24 cellular contexts compared by ENCODE assay signal in the genomic region with DNA sequence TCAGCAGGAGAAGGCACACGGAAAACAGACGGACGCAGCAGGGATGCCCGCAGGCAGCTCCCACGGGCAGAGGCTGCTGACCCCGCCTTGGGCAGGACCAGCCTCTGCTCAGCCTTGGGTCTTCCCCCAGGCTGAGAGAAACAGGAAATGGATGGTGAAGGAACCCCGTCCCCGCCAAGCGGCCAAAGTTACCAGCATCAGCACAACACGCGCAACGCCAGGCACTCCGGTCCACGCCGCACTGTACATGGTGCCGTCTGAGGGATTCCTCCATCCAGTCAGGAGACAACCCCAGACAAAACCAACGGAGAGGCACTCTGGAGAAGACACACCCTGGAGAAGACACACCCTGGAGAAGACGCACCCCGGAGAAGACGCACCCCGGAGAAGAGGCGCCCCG.
"Had no signal": no experiment of that assay in that cellular context is flagged by ENCODE, and none has a peak within 500 bp of the region (broad histone marks: within the 10 kb centered on the region; RNA-seq: fewer than 3 reads in every experiment).

No MANE protein-coding gene starts in this region.

- H3K4me1 ChIP-seq: foreskin keratinocyte, parathyroid adenoma, prostate gland had no signal

- H3K4me3 ChIP-seq: coronary artery, esophagus muscularis mucosa, gastroesophageal sphincter, heart left ventricle, hepatocyte, mucosa of descending colon, prostate gland, right atrium auricular region, sigmoid colon, thoracic aorta, transverse colon, upper lobe of right lung, uterus had no signal

- H3K4me2 ChIP-seq: hepatocyte had no signal

- H3K27ac ChIP-seq: coronary artery, esophagus muscularis mucosa, foreskin keratinocyte, gastroesophageal sphincter, heart left ventricle, hepatocyte, parathyroid adenoma, prostate gland, right atrium auricular region, sigmoid colon, thoracic aorta, transverse colon, upper lobe of right lung, uterus had no signal

- H3K36me3 ChIP-seq: prostate gland, uterus had no signal

- H2AFZ ChIP-seq: hepatocyte, parathyroid adenoma had no signal

- H3K27me3 ChIP-seq: esophagus muscularis mucosa, foreskin keratinocyte, gastroesophageal sphincter, heart left ventricle, hepatocyte, right atrium auricular region, sigmoid colon, transverse colon, upper lobe of right lung, uterus had no signal

- H3K9me3 ChIP-seq: esophagus muscularis mucosa, gastroesophageal sphincter, heart left ventricle, mucosa of descending colon, prostate gland, right atrium auricular region, sigmoid colon, thoracic aorta, transverse colon, upper lobe of right lung, uterus had no signal

- DNase-seq: dermis blood vessel endothelial cell; effector memory CD4-positive, alpha-beta T cell; foreskin keratinocyte; heart left ventricle; kidney; mesenchymal stem cell; mucosa of descending colon; naive B cell; sigmoid colon; stimulated activated CD4-positive, alpha-beta T cell treated with anti-CD3 and anti-CD28 coated beads, Interleukin-4, amount 100 ng/mL, for 4 hours; stimulated activated naive CD8-positive, alpha-beta T cell treated with anti-CD3 and anti-CD28 coated beads, Interleukin-15, Interleukin-2, amounts not matched to agents 100 U/mL and 50 U/mL, for 24 hours; transverse colon; upper lobe of right lung; uterus had no signal

- ATAC-seq: foreskin keratinocyte; gastroesophageal sphincter; left lobe of liver; mucosa of descending colon; stimulated activated memory B cell treated with anti-CD40 and anti-IgM and Interleukin-4, amounts not matched to agents 10 μg/mL and 1 μg/mL and 100 μg/mL, for 72 hours; stimulated activated naive CD8-positive, alpha-beta T cell treated with anti-CD3 and anti-CD28 coated beads, Interleukin-15, Interleukin-2, amounts not matched to agents 100 U/mL and 50 U/mL, for 24 hours; upper lobe of right lung had no signal

- H3K9ac ChIP-seq: parathyroid adenoma had no signal
